Comparison of ENCODE assay signal across 9 cellular contexts in genomic region chr1:27823784-27824183, GRCh38.
"Had no signal": no experiment of that assay in that cellular context is flagged by ENCODE, and none has a peak within 500 bp of the region (broad histone marks: within the 10 kb centered on the region; RNA-seq: fewer than 3 reads in every experiment).

No MANE protein-coding gene starts in this region.

- ATAC-seq: HCT116 had no signal

- H3K9me3 Mint-ChIP-seq: IgD-negative memory B cell had no signal

- H3K27ac Mint-ChIP-seq: IgD-negative memory B cell had no signal

- DNase-seq: GM23248, GOT3, H7, Kasumi-1, KG1 had no signal

- H2AFZ ChIP-seq: GM23248 had no signal

- H3K4me1 Mint-ChIP-seq: IgD-negative memory B cell had no signal

- H3K27ac ChIP-seq: GM23248 had no signal

- H3K9me3 ChIP-seq: HAP-1 had no signal

- H3K4me1 ChIP-seq: HAP-1 had no signal

- H3K4me3 ChIP-seq: GM23248, HAP-1 had no signal

- FAIRE-seq: HTR-8/SVneo had no signal

- H3K4me3 Mint-ChIP-seq: IgD-negative memory B cell had no signal

- H3K9ac ChIP-seq: GM23248 had no signal

- H3K27me3 Mint-ChIP-seq: IgD-negative memory B cell had no signal
